In genomic region chr9:126521976-126522590, GRCh38 we compare ENCODE assay signal across 16 cellular contexts.
DNase-seq lines count a peak whose midpoint lies in the region; ATAC-seq, FAIRE-seq and TF ChIP-seq lines count a peak whose summit lies in the region.
"Had no signal": no experiment of that assay in that cellular context is flagged by ENCODE, and none has a peak within 500 bp of the region (broad histone marks: within the 10 kb centered on the region; RNA-seq: fewer than 3 reads in every experiment).

No MANE protein-coding gene starts in this region.

- no peak for TF ChIP-seq RAD21 in HepG2 (CRISPR knock-in tag; IDR thresholded peaks at IDR 0.05)

- peaks cover 77% of the 10 kb centered on the region for H3K4me1 ChIP-seq in HepG2 (ENCODE audit: insufficient read depth, low read length)
- H3K4me1 ChIP-seq in right lobe of liver = peaks cover 0 to 11% (median 0%) of the 10 kb centered on the region in 4 donors
- H3K4me1 ChIP-seq in endodermal cell (ENCODE audit: control insufficient read depth, insufficient read depth, low read length) = peaks cover 28% of the 10 kb centered on the region
- peaks cover 65% of the 10 kb centered on the region for H3K4me1 ChIP-seq in neuron (ENCODE audit: insufficient read depth, low read length)

- no peak for TF ChIP-seq EP300 in HepG2 (IDR thresholded peaks at IDR 0.05; ENCODE audit: low read depth in 2 of 2, low read length in 2 of 2)
- no peak for TF ChIP-seq EP300 in HepG2 (CRISPR knock-in tag; IDR thresholded peaks at IDR 0.05; ENCODE audit: borderline replicate concordance)

- no peaks in the 10 kb centered on the region for H4K20me1 ChIP-seq in HepG2 (ENCODE audit: insufficient read depth, low read length)

- intact Hi-C loops in HepG2 (cut with micrococcal nuclease; ENCODE audit: unreplicated experiment) = no loop called here
- intact Hi-C loops in right lobe of liver (cut with DNase I) = no loop called here

- no peak for FAIRE-seq in HepG2 (lab: Jason Lieb, UNC)
- FAIRE-seq: A204.1, GM18507 had no signal

- in situ Hi-C loops in HepG2 (cut with HindIII; ENCODE audit: extremely low pct_ligation_motif_present, low pct_unique_long_range_greater_than_20kb) = no loop called here
- in situ Hi-C loops in KBM-7 (cut with MboI; ENCODE audit: low pct_unique_long_range_greater_than_20kb, low sequenced_read_pairs) = no loop called here

- no peaks in the 10 kb centered on the region for H3K79me2 ChIP-seq in HepG2 (ENCODE audit: insufficient read depth, low read length)

- CTCF ChIA-PET in HepG2 (lab: Yijun Ruan, JAX; ENCODE audit: low intra/inter-chr PET ratio, low total read pairs) = no interaction called here

- H3K9me3 Mint-ChIP-seq in endodermal cell = no peaks in the 10 kb centered on the region
- H3K9me3 Mint-ChIP-seq: CD4-positive, alpha-beta T cell; H9 had no signal

- ATAC-seq in HepG2 = no peak
- ATAC-seq in right lobe of liver = no peak

- no peak overlapping the region for H3K4me3 ChIP-seq in HepG2 (replicated peaks in 1 of 3; ENCODE audit: insufficient read depth in 1 of 3, low read depth in 2 of 3, low read length in 3 of 3)
- no peak overlapping the region for H3K4me3 ChIP-seq in right lobe of liver
- H3K4me3 ChIP-seq in endodermal cell (ENCODE audit: low read length) = no peak overlapping the region
- peak overlapping the region; percentile 14 for H3K4me3 ChIP-seq in neuron (ENCODE audit: low read length)

- H3K27ac ChIP-seq in HepG2 (ENCODE audit: extremely low read length, insufficient read depth, low read length) = no peak overlapping the region
- H3K27ac ChIP-seq in right lobe of liver = no peak overlapping the region
- H3K27ac ChIP-seq in endodermal cell (ENCODE audit: low read depth, low read length) = peak overlapping the region; percentile 72

- peaks cover 47% of the 10 kb centered on the region for H3K4me1 Mint-ChIP-seq in endodermal cell

- no peaks in the 10 kb centered on the region for H3K27me3 ChIP-seq in HepG2 (ENCODE audit: control insufficient read depth in 1 of 2, insufficient read depth in 2 of 2, low read length in 2 of 2)
- H3K27me3 ChIP-seq in right lobe of liver = peaks cover 0 to 3% of the 10 kb centered on the region in 2 donors
- H3K27me3 ChIP-seq in endodermal cell (ENCODE audit: control insufficient read depth, insufficient read depth, low read length, poor library complexity, severe bottlenecking) = no peaks in the 10 kb centered on the region
- H3K27me3 ChIP-seq in neuron (ENCODE audit: insufficient read depth, low read length) = no peaks in the 10 kb centered on the region

- TF ChIP-seq CTCF in HepG2 (CRISPR knock-in tag; IDR thresholded peaks at IDR 0.05) (no peak), right lobe of liver (IDR thresholded peaks at IDR 0.05) (no peak), endodermal cell (conservative IDR thresholded peaks at IDR 0.05) (no peak)

- no TSS peak for BruUV-seq in HepG2 (replicated peaks; lab: Mats Ljungman, UMichigan)

- no peak overlapping the region for H3K4me3 Mint-ChIP-seq in endodermal cell
- H3K4me3 Mint-ChIP-seq: H9 had no signal

- no peak overlapping the region for H3K4me2 ChIP-seq in HepG2 (ENCODE audit: low read depth, low read length)

- peaks cover 4% of the 10 kb centered on the region for H3K27me3 Mint-ChIP-seq in endodermal cell (ENCODE audit: insufficient read depth)

- H3K9ac ChIP-seq in HepG2 (ENCODE audit: insufficient read depth, low read depth, low read length) (no peak overlapping the region), endodermal cell (ENCODE audit: extremely low read depth, low read length, poor library complexity, severe bottlenecking) (no peak overlapping the region)

- POLR2A ChIA-PET in HepG2 (lab: Yijun Ruan, JAX) = no interaction called here

- H3K9me3 ChIP-seq in HepG2 (ENCODE audit: low read length) (no peaks in the 10 kb centered on the region), right lobe of liver (no peaks in the 10 kb centered on the region), endodermal cell (ENCODE audit: control insufficient read depth, low read length) (no peaks in the 10 kb centered on the region), neuron (ENCODE audit: low read length) (no peaks in the 10 kb centered on the region)

- H3K36me3 ChIP-seq in HepG2 (replicated peaks in 1 of 2; ENCODE audit: control insufficient read depth in 1 of 2, insufficient read depth in 2 of 2, low read length in 2 of 2) (no peaks in the 10 kb centered on the region), right lobe of liver (no peaks in the 10 kb centered on the region), endodermal cell (ENCODE audit: control insufficient read depth, insufficient read depth, low read length) (no peaks in the 10 kb centered on the region), neuron (ENCODE audit: insufficient read depth, low read length) (no peaks in the 10 kb centered on the region)

- TF ChIP-seq POLR2A in HepG2 (IDR thresholded peaks at IDR 0.05; ENCODE audit: insufficient read depth in 1 of 2, low read depth in 2 of 2, low read length in 2 of 2) (no peak), right lobe of liver (IDR thresholded peaks at IDR 0.05) (no peak)

- no peak overlapping the region for H3K27ac Mint-ChIP-seq in endodermal cell
- H3K27ac Mint-ChIP-seq: CD4-positive, alpha-beta T cell; H9 had no signal

- H2AFZ ChIP-seq in HepG2 (ENCODE audit: low read length) = no peak overlapping the region
- no peak overlapping the region for H2AFZ ChIP-seq in neuron (ENCODE audit: low read depth, low read length)

- 85% methylated on average over 8 of the region's 10 CpGs for WGBS in HepG2 (ENCODE audit: low lambda C conversion rate)
- 86% methylated on average over 2 of the region's 10 CpGs for WGBS in right lobe of liver (ENCODE audit: insufficient coverage, low coverage, low lambda C conversion rate, missing lambda C conversion rate)
- WGBS in endodermal cell (ENCODE audit: insufficient coverage in 1 of 2, insufficient read length in 1 of 2), 2 experiments = 88 to 90% methylated on average over 5 to 10 of the region's 10 CpGs

- DNase-seq in HepG2 (ENCODE audit: low spot score) (no peak), right lobe of liver (no peak), endodermal cell (no peak), hippocampal formation (lab: John Stamatoyannopoulos, UW) (no peak), SK-N-DZ (ENCODE audit: low spot score) (no peak), KBM-7 (no peak)
- no peak for DNase-seq in stimulated activated naive CD4-positive, alpha-beta T cell treated with Interleukin-2 at 50 U/mL for 16 hours (lab: John Stamatoyannopoulos, UW)
- DNase-seq: Calu3; CD4-positive, alpha-beta T cell; NCI-H1417 treated with DMSO at 0.1 percent for 48 hours; NCI-H2029; NCI-H524 treated with DMSO at 0.1 percent for 48 hours had no signal

- no peaks in the 10 kb centered on the region for H3K36me3 Mint-ChIP-seq in endodermal cell (ENCODE audit: low read depth)

TF ChIP-seq in HepG2, 621 proteins besides CTCF, POLR2A, EP300 and RAD21:
- TF ChIP-seq ZNF776 (CRISPR knock-in tag; IDR thresholded peaks at IDR 0.05) (no peak), ZNF768 (CRISPR knock-in tag; IDR thresholded peaks at IDR 0.05) (peak; percentile 99)
TF ChIP-seq in HepG2: peak in this region for 1.
